ENCODE assay signal across 9 cellular contexts in genomic region chr2:227033471-227034148, GRCh38.
A peak's percentile ranks its signal among the peaks of the same experiment; 100 is the strongest.
DNase-seq lines count a peak whose midpoint lies in the region; ATAC-seq and TF ChIP-seq lines count a peak whose summit lies in the region.
"Had no signal": no experiment of that assay in that cellular context is flagged by ENCODE, and none has a peak within 500 bp of the region (broad histone marks: within the 10 kb centered on the region; RNA-seq: fewer than 3 reads in every experiment).

No MANE protein-coding gene starts in this region.

- CTCF ChIA-PET in WTC11 (lab: Charles Lee), result interaction anchor here (0.6 to 2.3 kb wide), 28 partner anchors 9 to 1368 kb away, joined by 3 to 11 read pairs (median 4); partner anchors contain the start of gene RHBDD1

- H3K9me3 Mint-ChIP-seq in WTC11, result peaks cover 10% of the 10 kb centered on the region

- ATAC-seq in GM19351 (IDR thresholded peaks at IDR 0.05; ENCODE audit: unreplicated experiment) (peak; percentile 98), HG03565 (IDR thresholded peaks at IDR 0.05; ENCODE audit: unreplicated experiment) (peak; percentile 82), WTC11 (peak; percentile 100)

- H3K27ac Mint-ChIP-seq in WTC11, result no peak overlapping the region
- H3K27ac Mint-ChIP-seq: activated naive CD8-positive, alpha-beta T cell had no signal

- no peaks in the 10 kb centered on the region for H3K27me3 Mint-ChIP-seq in WTC11 (ENCODE audit: low read depth)

- DNase-seq in DMS 273 (lab: John Stamatoyannopoulos, UW; ENCODE audit: unreplicated experiment) (peak; percentile 69), DMS 273 treated with DMSO at 0.1 percent for 48 hours (lab: John Stamatoyannopoulos, UW) (no peak), WTC11 (ENCODE audit: low spot score) (peak; percentile 83), glomerular visceral epithelial cell (ENCODE audit: extremely low spot score) (peak; percentile 27), NCI-H187 (lab: John Stamatoyannopoulos, UW) (no peak)
- DNase-seq in stimulated activated CD4-positive, alpha-beta T cell treated with anti-CD3 and anti-CD28 coated beads, Interleukin-12 subunit alpha, Interleukin-12 subunit beta, amount 100 ng/mL, for 4 hours, result peak; percentile 10

- POLR2A ChIA-PET in WTC11 (lab: Charles Lee), result no interaction called here

- H3K36me3 Mint-ChIP-seq in WTC11, result no peaks in the 10 kb centered on the region
- H3K36me3 Mint-ChIP-seq: activated naive CD8-positive, alpha-beta T cell had no signal

- H3K4me3 Mint-ChIP-seq in WTC11, result no peak overlapping the region
- H3K4me3 Mint-ChIP-seq: activated naive CD8-positive, alpha-beta T cell had no signal

- H3K4me1 Mint-ChIP-seq in WTC11, result peaks cover 4% of the 10 kb centered on the region; the same call in 1 of the 2 replicates

- peak; percentile 62 for TF ChIP-seq CTCF in WTC11 (IDR thresholded peaks at IDR 0.05)

TF ChIP-seq in WTC11, 78 proteins besides CTCF, POLR2A, EP300 and RAD21:
- peak; percentile 66 for TF ChIP-seq HMGXB4 (CRISPR knock-in tag; IDR thresholded peaks at IDR 0.05)
- TF ChIP-seq NFE2L1 (CRISPR knock-in tag; IDR thresholded peaks at IDR 0.05), result no peak
- TF ChIP-seq ZNF219 (CRISPR knock-in tag; IDR thresholded peaks at IDR 0.05; ENCODE audit: borderline replicate concordance), result no peak
- TF ChIP-seq SMAD3 (CRISPR knock-in tag; IDR thresholded peaks at IDR 0.05; ENCODE audit: borderline replicate concordance), result 0 out of 2 replicates have a peak, but pooled peaks have one; percentile 29
- TF ChIP-seq ESRRA (CRISPR knock-in tag; IDR thresholded peaks at IDR 0.05; ENCODE audit: borderline replicate concordance), result no peak
- TF ChIP-seq, protein P1, sequence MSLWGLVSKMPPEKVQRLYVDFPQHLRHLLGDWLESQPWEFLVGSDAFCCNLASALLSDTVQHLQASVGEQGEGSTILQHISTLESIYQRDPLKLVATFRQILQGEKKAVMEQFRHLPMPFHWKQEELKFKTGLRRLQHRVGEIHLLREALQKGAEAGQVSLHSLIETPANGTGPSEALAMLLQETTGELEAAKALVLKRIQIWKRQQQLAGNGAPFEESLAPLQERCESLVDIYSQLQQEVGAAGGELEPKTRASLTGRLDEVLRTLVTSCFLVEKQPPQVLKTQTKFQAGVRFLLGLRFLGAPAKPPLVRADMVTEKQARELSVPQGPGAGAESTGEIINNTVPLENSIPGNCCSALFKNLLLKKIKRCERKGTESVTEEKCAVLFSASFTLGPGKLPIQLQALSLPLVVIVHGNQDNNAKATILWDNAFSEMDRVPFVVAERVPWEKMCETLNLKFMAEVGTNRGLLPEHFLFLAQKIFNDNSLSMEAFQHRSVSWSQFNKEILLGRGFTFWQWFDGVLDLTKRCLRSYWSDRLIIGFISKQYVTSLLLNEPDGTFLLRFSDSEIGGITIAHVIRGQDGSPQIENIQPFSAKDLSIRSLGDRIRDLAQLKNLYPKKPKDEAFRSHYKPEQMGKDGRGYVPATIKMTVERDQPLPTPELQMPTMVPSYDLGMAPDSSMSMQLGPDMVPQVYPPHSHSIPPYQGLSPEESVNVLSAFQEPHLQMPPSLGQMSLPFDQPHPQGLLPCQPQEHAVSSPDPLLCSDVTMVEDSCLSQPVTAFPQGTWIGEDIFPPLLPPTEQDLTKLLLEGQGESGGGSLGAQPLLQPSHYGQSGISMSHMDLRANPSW (CRISPR knock-in tag; conservative IDR thresholded peaks at IDR 0.05; ENCODE audit: low read depth), result no peak

Comparison
In these comparisons a context has a peak if more than half of its experiments do, and no peak if none do; other contexts are left out.
1. DNase-seq: peak in DMS 273 (single experiment), WTC11 (single experiment), glomerular visceral epithelial cell (single experiment) and stimulated activated CD4-positive, alpha-beta T cell treated with anti-CD3 and anti-CD28 coated beads, Interleukin-12 subunit alpha, Interleukin-12 subunit beta, amount 100 ng/mL, for 4 hours (single experiment); none in DMS 273 treated with DMSO at 0.1 percent for 48 hours (single experiment) and NCI-H187 (0 of 2).
2. Peak in every context shown above with its lines, with median percentiles within 50 percentile points of each other: ATAC-seq.